ENCODE assay signal across 18 cellular contexts in genomic region chr1:183909672-183910071, GRCh38.
DNase-seq lines count a peak whose midpoint lies in the region; ATAC-seq and FAIRE-seq lines count a peak whose summit lies in the region.
"Had no signal": no experiment of that assay in that cellular context is flagged by ENCODE, and none has a peak within 500 bp of the region (broad histone marks: within the 10 kb centered on the region; RNA-seq: fewer than 3 reads in every experiment).

No MANE protein-coding gene starts in this region.

- WGBS in trophoblast cell (ENCODE audit: extremely low coverage, insufficient coverage, insufficient read length) = no CpG with 5 or more reads among the region's 7 CpGs

- H4K91ac ChIP-seq in trophoblast cell (ENCODE audit: low read depth, low read length) = no peak overlapping the region

- H3K23ac ChIP-seq in trophoblast cell (ENCODE audit: low read length) = no peak overlapping the region

- H3K9ac ChIP-seq in BLaER1 treated with 17β-estradiol and CSF1 and Interleukin-3, amounts not matched to agents 10 nM and 100 nM = peak overlapping the region in 6 of 11 experiments; percentile 73 to 85 (median 78); a peak in 8 of 22 replicates
- H3K9ac ChIP-seq in skeletal muscle tissue (ENCODE audit: low read depth in 1 of 3, low read length in 3 of 3) (no peak overlapping the region), trophoblast cell (ENCODE audit: low read length) (no peak overlapping the region)

- no peak overlapping the region for H3K14ac ChIP-seq in trophoblast cell (ENCODE audit: low read length)

- H3K27ac Mint-ChIP-seq in activated T-helper 17 cell treated with anti-CD3 and anti-CD28 coated beads, Interleukin-2, amount 50 U/mL, for 72 hours = peak overlapping the region; percentile 37
- H3K27ac Mint-ChIP-seq: CD8-positive, alpha-beta T cell; HFFc6 had no signal

- H4K8ac ChIP-seq in trophoblast cell (ENCODE audit: low read depth, low read length) = no peak overlapping the region

- no peaks in the 10 kb centered on the region for H3K27me3 Mint-ChIP-seq in activated T-helper 17 cell treated with anti-CD3 and anti-CD28 coated beads, Interleukin-2, amount 50 U/mL, for 72 hours

- H3K4me3 Mint-ChIP-seq in activated T-helper 17 cell treated with anti-CD3 and anti-CD28 coated beads, Interleukin-2, amount 50 U/mL, for 72 hours = peak overlapping the region; percentile 19
- H3K4me3 Mint-ChIP-seq: CD8-positive, alpha-beta T cell; HFFc6 had no signal

- H4K20me1 ChIP-seq in BLaER1 treated with 17β-estradiol and CSF1 and Interleukin-3, amounts not matched to agents 10 nM and 100 nM = no peaks in the 10 kb centered on the region

- H2AFZ ChIP-seq in trophoblast cell (ENCODE audit: insufficient read depth, low read length, poor library complexity) = no peak overlapping the region

- H2BK120ac ChIP-seq in trophoblast cell (ENCODE audit: insufficient read depth, low read length, poor library complexity) = no peak overlapping the region

- peak; percentile 73 for FAIRE-seq in GM19239 (lab: Jason Lieb, UNC)
- FAIRE-seq: GM18507, H1 had no signal

- peaks cover 54 to 100% (median 60%) of the 10 kb centered on the region in 10 experiments for H3K4me1 ChIP-seq in BLaER1 treated with 17β-estradiol and CSF1 and Interleukin-3, amounts not matched to agents 10 nM and 100 nM
- H3K4me1 ChIP-seq in skeletal muscle tissue (ENCODE audit: control insufficient read depth in 3 of 3, insufficient read depth in 3 of 3, low read length in 3 of 3) = no peaks in the 10 kb centered on the region
- H3K4me1 ChIP-seq in trophoblast cell (ENCODE audit: control insufficient read depth in 1 of 2, insufficient read depth in 2 of 2, low read length in 2 of 2) = no peaks in the 10 kb centered on the region
- H3K4me1 ChIP-seq: BE2C, SJSA1 had no signal

- H3K18ac ChIP-seq in trophoblast cell (ENCODE audit: low read length) = no peak overlapping the region

- H3K4ac ChIP-seq in trophoblast cell (ENCODE audit: low read depth, low read length) = no peak overlapping the region

- H3K27ac ChIP-seq in BLaER1 treated with 17β-estradiol and CSF1 and Interleukin-3, amounts not matched to agents 10 nM and 100 nM = peak overlapping the region; percentile 75 to 95 (median 86)
- peak overlapping the region; percentile 45 for H3K27ac ChIP-seq in skeletal muscle tissue (ENCODE audit: low read depth, low read length)
- no peak overlapping the region for H3K27ac ChIP-seq in trophoblast cell (ENCODE audit: low read depth, low read length)
- H3K27ac ChIP-seq: SJSA1 had no signal

- no peak overlapping the region; a peak in 2 of 20 replicates for H3K4me3 ChIP-seq in BLaER1 treated with 17β-estradiol and CSF1 and Interleukin-3, amounts not matched to agents 10 nM and 100 nM
- H3K4me3 ChIP-seq in skeletal muscle tissue (ENCODE audit: low read length in 3 of 3) = no peak overlapping the region
- H3K4me3 ChIP-seq in trophoblast cell (ENCODE audit: low read depth, low read length) = no peak overlapping the region
- H3K4me3 ChIP-seq: SJSA1 had no signal

- no peak for DNase-seq in GM19239 (ENCODE audit: insufficient read length, low spot score)
- DNase-seq in activated CD4-positive, CD25-positive, alpha-beta regulatory T cell (lab: John Stamatoyannopoulos, UW) = no peak
- DNase-seq in stimulated activated CD4-positive, alpha-beta T cell treated with anti-CD3 and anti-CD28 coated beads, Interleukin-1b, Interleukin-23, amount 100 ng/mL, for 48 hours = no peak
- DNase-seq in trophoblast cell = no peak
- DNase-seq: BE2C; CD8-positive, alpha-beta T cell; HFFc6; NCI-H1092; NCI-H146; NCI-H2081; NCI-H510A; NCI-H82 had no signal

- H3K27me3 ChIP-seq in BLaER1 treated with 17β-estradiol and CSF1 and Interleukin-3, amounts not matched to agents 10 nM and 100 nM = no peaks in the 10 kb centered on the region
- H3K27me3 ChIP-seq in skeletal muscle tissue (ENCODE audit: control insufficient read depth in 3 of 3, insufficient read depth in 3 of 3, low read length in 3 of 3) (no peaks in the 10 kb centered on the region), trophoblast cell (ENCODE audit: insufficient read depth, low read length) (no peaks in the 10 kb centered on the region)
- H3K27me3 ChIP-seq: BE2C, SJSA1 had no signal

- H3K79me2 ChIP-seq in trophoblast cell (ENCODE audit: control insufficient read depth, insufficient read depth, low read length, poor library complexity) = no peaks in the 10 kb centered on the region

- H3K36me3 ChIP-seq in BLaER1 treated with 17β-estradiol and CSF1 and Interleukin-3, amounts not matched to agents 10 nM and 100 nM = peaks cover 82 to 96% (median 89%) of the 10 kb centered on the region in 11 experiments
- H3K36me3 ChIP-seq in skeletal muscle tissue (ENCODE audit: control insufficient read depth in 3 of 3, insufficient read depth in 3 of 3, low read length in 3 of 3) (peaks cover 0 to 48% (median 13%) of the 10 kb centered on the region in 3 donors), trophoblast cell (ENCODE audit: control insufficient read depth in 1 of 2, insufficient read depth in 2 of 2, low read length in 2 of 2) (peaks cover 5 to 13% of the 10 kb centered on the region in 2 experiments)

- no peak overlapping the region for H2BK12ac ChIP-seq in trophoblast cell (ENCODE audit: low read length)

- H3K9me3 Mint-ChIP-seq in activated T-helper 17 cell treated with anti-CD3 and anti-CD28 coated beads, Interleukin-2, amount 50 U/mL, for 72 hours = no peaks in the 10 kb centered on the region
- H3K9me3 Mint-ChIP-seq: CD8-positive, alpha-beta T cell; HFFc6 had no signal

- H3K4me2 ChIP-seq in BLaER1 treated with 17β-estradiol and CSF1 and Interleukin-3, amounts not matched to agents 10 nM and 100 nM = peak overlapping the region; percentile 76 to 89 (median 83)
- H3K4me2 ChIP-seq in trophoblast cell (ENCODE audit: low read length) = no peak overlapping the region

- no peaks in the 10 kb centered on the region for H3K79me1 ChIP-seq in trophoblast cell (ENCODE audit: low read length)

- no peak overlapping the region for H2AK5ac ChIP-seq in trophoblast cell (ENCODE audit: low read length)

- peaks cover 5% of the 10 kb centered on the region for H3K36me3 Mint-ChIP-seq in activated T-helper 17 cell treated with anti-CD3 and anti-CD28 coated beads, Interleukin-2, amount 50 U/mL, for 72 hours (ENCODE audit: low read depth)

- no peak overlapping the region for H4K12ac ChIP-seq in trophoblast cell (ENCODE audit: low read depth, low read length)

- peaks cover 0 to 38% (median 23%) of the 10 kb centered on the region in 11 experiments; a peak in 17 of 22 replicates for H3K9me3 ChIP-seq in BLaER1 treated with 17β-estradiol and CSF1 and Interleukin-3, amounts not matched to agents 10 nM and 100 nM (replicated peaks in 1 of 11)
- H3K9me3 ChIP-seq in skeletal muscle tissue (ENCODE audit: control insufficient read depth in 3 of 3, low read length in 3 of 3) (no peaks in the 10 kb centered on the region), trophoblast cell (ENCODE audit: insufficient read depth, low read depth, low read length) (peaks cover 2% of the 10 kb centered on the region)
- H3K9me3 ChIP-seq: BE2C, SJSA1 had no signal

- no peak overlapping the region for H2BK5ac ChIP-seq in trophoblast cell (ENCODE audit: low read depth, low read length, poor library complexity)

- H3K4me1 Mint-ChIP-seq in activated T-helper 17 cell treated with anti-CD3 and anti-CD28 coated beads, Interleukin-2, amount 50 U/mL, for 72 hours = peaks cover 10% of the 10 kb centered on the region

- ATAC-seq in activated T-helper 17 cell treated with anti-CD3 and anti-CD28 coated beads, Interleukin-2, amount 50 U/mL, for 72 hours (replicated peaks) = peak; percentile 72
- ATAC-seq: CD8-positive, alpha-beta T cell had no signal

Comparison
In these comparisons a context has a peak if more than half of its experiments do, and no peak if none do; other contexts are left out.
1. H3K9ac ChIP-seq: peak in BLaER1 treated with 17β-estradiol and CSF1 and Interleukin-3, amounts not matched to agents 10 nM and 100 nM (6 of 11); none in skeletal muscle tissue (0 of 3) and trophoblast cell (single experiment).